20 cellular contexts compared by ENCODE assay signal in the genomic region with DNA sequence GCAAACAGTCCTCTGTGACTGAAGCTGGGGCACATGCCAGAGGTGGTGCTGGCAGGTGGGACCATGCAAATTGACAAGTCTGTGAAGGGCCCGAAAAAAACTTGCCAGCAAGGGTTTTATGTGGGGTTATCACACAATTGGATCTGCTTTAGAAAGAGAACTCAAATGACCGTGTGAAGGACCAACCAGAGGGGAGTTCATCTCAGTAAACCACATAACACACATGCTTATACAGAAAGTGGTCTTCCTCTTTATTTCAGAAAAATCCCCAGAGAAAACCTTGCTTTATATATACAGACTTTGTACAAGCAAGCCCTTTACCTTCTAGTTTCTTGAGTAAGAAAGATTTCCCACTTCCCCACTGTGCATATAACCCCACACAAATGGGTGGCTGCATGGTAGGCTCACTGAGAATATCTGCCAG. TPM values are rescaled to one million over a fixed set of nuclear protein-coding genes. Genes with fewer than 3 reads are reported as not detected.
A peak's percentile ranks its signal among the peaks of the same experiment; 100 is the strongest.
DNase-seq lines count a peak whose midpoint lies in the region; ATAC-seq, FAIRE-seq and TF ChIP-seq lines count a peak whose summit lies in the region.
"Had no signal": no experiment of that assay in that cellular context is flagged by ENCODE, and none has a peak within 500 bp of the region (broad histone marks: within the 10 kb centered on the region; RNA-seq: fewer than 3 reads in every experiment).

No MANE protein-coding gene starts in this region.

- H3K9ac ChIP-seq in GM12878 (ENCODE audit: control insufficient read depth, insufficient read depth, low read length) = no peak overlapping the region

- RAD21 ChIA-PET in GM12878 (lab: Charles Lee; ENCODE audit: unreplicated experiment) = interaction anchor here (1.1 kb wide), 1 partner anchor 109 kb away, joined by 3 read pairs; a partner anchor contains a TSS

- H3K4me2 ChIP-seq in GM12878 (ENCODE audit: control insufficient read depth, insufficient read depth) = no peak overlapping the region
- H3K4me2 ChIP-seq: GM23338 had no signal

- H3K27ac ChIP-seq in GM12878 (ENCODE audit: control insufficient read depth, insufficient read depth) (no peak overlapping the region), breast epithelium (no peak overlapping the region)
- H3K27ac ChIP-seq: coronary artery, HL-60, neutrophil, psoas muscle had no signal

- no peak for TF ChIP-seq EP300 in GM12878 (IDR thresholded peaks at IDR 0.05; ENCODE audit: borderline replicate concordance in 1 of 2, control insufficient read depth in 1 of 2, low read depth in 2 of 2, low read length in 2 of 2)

- POLR2A ChIA-PET in GM12878 (lab: Charles Lee) = no interaction called here
- POLR2A ChIA-PET in HEK293T (lab: Yijun Ruan, JAX) = no interaction called here

- no peak for TF ChIP-seq RAD21 in GM12878 (IDR thresholded peaks at IDR 0.05; ENCODE audit: insufficient read depth, low read depth, low read length)

- TF ChIP-seq POLR2A in GM12878 (IDR thresholded peaks at IDR 0.05; ENCODE audit: low read depth, low read length) (no peak), breast epithelium (IDR thresholded peaks at IDR 0.05) (no peak)

- no peak overlapping the region for H3K4me3 ChIP-seq in GM12878
- H3K4me3 ChIP-seq in breast epithelium = no peak overlapping the region
- H3K4me3 ChIP-seq: coronary artery, GM23338, psoas muscle had no signal

- ATAC-seq in GM21447 (IDR thresholded peaks at IDR 0.05; ENCODE audit: unreplicated experiment) = peak; percentile 41
- peak; percentile 50 for ATAC-seq in HG02885 (IDR thresholded peaks at IDR 0.05; ENCODE audit: poor library complexity, unreplicated experiment)
- peak; percentile 82 for ATAC-seq in GM12878
- ATAC-seq: GM23338, HepG2, Panc1, psoas muscle had no signal

- no peaks in the 10 kb centered on the region for H4K20me1 ChIP-seq in GM12878 (ENCODE audit: control insufficient read depth, insufficient read depth)

- H3K27me3 ChIP-seq in GM12878 (replicated peaks in 1 of 2; ENCODE audit: control insufficient read depth in 2 of 2, insufficient read depth in 2 of 2, low read length in 1 of 2) (no peaks in the 10 kb centered on the region), breast epithelium (no peaks in the 10 kb centered on the region)
- H3K27me3 ChIP-seq: neutrophil had no signal

- intact Hi-C loops in GM12878 (cut with micrococcal nuclease; ENCODE audit: unreplicated experiment) (no loop called here), breast epithelium (cut with DNase I; ENCODE audit: low total_unique reads) (no loop called here)

- TF ChIP-seq CTCF in GM13977 (IDR thresholded peaks at IDR 0.05; ENCODE audit: extremely low read depth, insufficient read depth, missing control alignments) = no peak
- no peak for TF ChIP-seq CTCF in GM12878 (IDR thresholded peaks at IDR 0.05 in 2 of 3, conservative IDR thresholded peaks at IDR 0.05 in 1 of 3; ENCODE audit: control insufficient read depth in 2 of 3, extremely low read depth in 1 of 3, insufficient read depth in 1 of 3, low read depth in 3 of 3, low read length in 3 of 3)
- no peak for TF ChIP-seq CTCF in breast epithelium (IDR thresholded peaks at IDR 0.05)

- H3K36me3 ChIP-seq in GM12878 (ENCODE audit: control insufficient read depth in 2 of 2, insufficient read depth in 2 of 2, low read length in 1 of 2) (peaks cover 0 to 8% of the 10 kb centered on the region in 2 experiments; a peak in 2 of 4 replicates), breast epithelium (peaks cover 8% of the 10 kb centered on the region)

- DNase-seq in GM13977 (ENCODE audit: low spot score) = peak; percentile 13
- peak; percentile 54 for DNase-seq in GM12878 (ENCODE audit: low read depth, low spot score)
- DNase-seq in HK-2 (ENCODE audit: unreplicated experiment) = no peak
- no peak for DNase-seq in HEK293T (ENCODE audit: extremely low spot score)
- no peak for DNase-seq in breast epithelium (ENCODE audit: low spot score in 2 of 2)
- DNase-seq: activated CD4-positive, alpha-beta T cell treated with anti-CD3 and anti-CD28 coated beads for 4 hours; activated naive CD4-positive, alpha-beta T cell treated with Interleukin-2 at 50 U/mL for 16 hours; activated T-cell treated with anti-CD3 and anti-CD28 coated beads, Interleukin-2, amount 50 U/mL, for 48 hours; amygdala; NCI-H1105; NCI-H2029 treated with DMSO at 0.1 percent for 48 hours; psoas muscle had no signal

- H3K4me1 ChIP-seq in GM12878 (ENCODE audit: control insufficient read depth, insufficient read depth, low read length) (peaks cover 3% of the 10 kb centered on the region; the same call in 1 of the 2 replicates), breast epithelium (no peaks in the 10 kb centered on the region)

- CTCF ChIA-PET in GM12878 (lab: Yijun Ruan, JAX) = no interaction called here
- CTCF ChIA-PET in HEK293T (lab: Yijun Ruan, JAX) = no interaction called here

- 8% methylated on average over 2 of the region's 2 CpGs for WGBS in GM12878 (ENCODE audit: insufficient coverage, insufficient replicate concordance, low lambda C conversion rate, missing lambda C conversion rate)

- in situ Hi-C loops in GM13977 (cut with MboI; ENCODE audit: low pct_unique_long_range_greater_than_20kb, low sequenced_read_pairs, unreplicated experiment) = no loop called here
- in situ Hi-C loops in GM12878 (cut with MboI) = no loop called here

- FAIRE-seq in GM12878 (lab: Jason Lieb, UNC) = no peak

- H3K9me3 ChIP-seq in GM12878 (replicated peaks; ENCODE audit: control insufficient read depth, insufficient read depth, low read length) (no peaks in the 10 kb centered on the region), breast epithelium (no peaks in the 10 kb centered on the region)
- H3K9me3 ChIP-seq: neutrophil, psoas muscle had no signal

- no peak overlapping the region for H2AFZ ChIP-seq in GM12878 (ENCODE audit: control insufficient read depth, low read depth, low read length)
- H2AFZ ChIP-seq: GM23338 had no signal

- no peaks in the 10 kb centered on the region for H3K79me2 ChIP-seq in GM12878 (ENCODE audit: control insufficient read depth, insufficient read depth, low read length)

- SMC1A ChIA-PET in GM12878 (lab: Charles Lee; ENCODE audit: uncharacterized antibody, unreplicated experiment) = interaction anchor here (1.1 kb wide), 1 partner anchor 9 kb away, joined by 3 read pairs; no protein-coding TSS in a partner anchor

- no TSS peak for BruUV-seq in GM12878 (replicated peaks; lab: Mats Ljungman, UMichigan)

TF ChIP-seq in GM12878, 131 proteins besides CTCF, POLR2A, EP300 and RAD21 (continues in another document):
- TF ChIP-seq ZNF274 (IDR thresholded peaks at IDR 0.05; ENCODE audit: insufficient read depth, insufficient read length) (no peak), SP1 (IDR thresholded peaks at IDR 0.05; ENCODE audit: low read depth, low read length) (peak; percentile 9), NR2C2 (IDR thresholded peaks at IDR 0.05; ENCODE audit: borderline replicate concordance, control insufficient read depth, insufficient read length, low read depth) (no peak), MTA2 (IDR thresholded peaks at IDR 0.05; ENCODE audit: low read depth) (0 out of 2 replicates have a peak, but pooled peaks have one; percentile 9), FOXM1 (IDR thresholded peaks at IDR 0.05; ENCODE audit: low read depth, low read length) (no peak), ZNF622 (IDR thresholded peaks at IDR 0.05) (no peak)

TF ChIP-seq in HEK293T, 16 proteins besides CTCF, POLR2A, EP300 and RAD21:
- TF ChIP-seq TARDBP (IDR thresholded peaks at IDR 0.05) (no peak), CTBP1 (IDR thresholded peaks at IDR 0.05; ENCODE audit: borderline replicate concordance) (no peak), ELF4 (IDR thresholded peaks at IDR 0.05) (no peak), SP1 (IDR thresholded peaks at IDR 0.05) (no peak), ARNT (IDR thresholded peaks at IDR 0.05) (no peak), FOXM1 (IDR thresholded peaks at IDR 0.05; ENCODE audit: borderline replicate concordance) (no peak), ZNF384 (IDR thresholded peaks at IDR 0.05) (no peak)
TF ChIP-seq in HEK293T: peak in this region for 0.

RNA-seq across cellular contexts. Expression of a gene that starts 46.7 kb away (rescaled TPM):
- total RNA-seq in GM12878 (2013; cell fraction: nucleolus; rRNA removed) = 189 and 198 TPM in 2 replicates
- 23.3 and 23.5 TPM in 2 replicates for total RNA-seq in GM12878 (2014; rRNA removed)
- 21.5 and 22.1 TPM in 2 replicates for total RNA-seq in GM12878 (2014; rRNA removed; fragmentation: Illumina TruSeq; extraction: Trizol)
- total RNA-seq in GM12878 (2021) = 16.6 and 18.0 TPM in 2 replicates
- polyA plus RNA-seq in GM12878 (2011; ENCODE audit: low read depth) = 8.8 TPM
- polyA plus RNA-seq in GM12878 (2011; rRNA removed) = 31.2 and 43.0 TPM in 2 replicates
- 20.8 and 30.2 TPM in 2 replicates for polyA plus RNA-seq in GM12878 (2011; cell fraction: cytosol; rRNA removed)
- polyA plus RNA-seq in GM12878 (2011; cell fraction: nucleus; rRNA removed) = 42.0 and 45.2 TPM in 2 replicates
- 10.9 and 11.9 TPM in 2 replicates for polyA plus RNA-seq in GM12878 (2012)
- 17.1 and 19.7 TPM in 2 replicates for polyA plus RNA-seq in GM12878 (2014; fragmentation: Illumina TruSeq; extraction: Trizol)
- 1 to 10 TPM; 6.0 to 8.0 TPM for polyA plus RNA-seq in GM12878 (2014; fragmentation: Nextera tagmentation; extraction: Ambion mirVana)
- polyA plus RNA-seq in GM12878 (2014; rRNA removed) = 11.9 and 15.4 TPM in 2 replicates
- 10 to 100 TPM; 10.9 to 15.4 TPM for polyA plus RNA-seq in GM12878 (2016; fragmentation: Nextera tagmentation; extraction: Ambion mirVana)
- 68.3 and 84.8 TPM in 2 replicates for polyA minus RNA-seq in GM12878 (2011; rRNA and poly(A)+ RNA removed)
- 15.7 and 16.0 TPM in 2 replicates for polyA minus RNA-seq in GM12878 (2011; cell fraction: cytosol; rRNA and poly(A)+ RNA removed)
- 64.1 and 79.2 TPM in 2 replicates for polyA minus RNA-seq in GM12878 (2011; cell fraction: nucleus; rRNA and poly(A)+ RNA removed)
- total RNA-seq in breast epithelium = 100 to 1,000 TPM in 1 of 3 donors, 10 to 100 TPM in 2; 73.1 to 120 (median 87.2) TPM

Comparison
In these comparisons a context has a peak if more than half of its experiments do, and no peak if none do; other contexts are left out.
1. DNase-seq: peak in GM13977 (single experiment) and GM12878 (single experiment); none in HK-2 (single experiment), HEK293T (single experiment) and breast epithelium (0 of 2).
2. Peak in every context shown above with its lines, with median percentiles within 50 percentile points of each other: ATAC-seq.